ENCODE assay signal across 8 cellular contexts in the genomic region with DNA sequence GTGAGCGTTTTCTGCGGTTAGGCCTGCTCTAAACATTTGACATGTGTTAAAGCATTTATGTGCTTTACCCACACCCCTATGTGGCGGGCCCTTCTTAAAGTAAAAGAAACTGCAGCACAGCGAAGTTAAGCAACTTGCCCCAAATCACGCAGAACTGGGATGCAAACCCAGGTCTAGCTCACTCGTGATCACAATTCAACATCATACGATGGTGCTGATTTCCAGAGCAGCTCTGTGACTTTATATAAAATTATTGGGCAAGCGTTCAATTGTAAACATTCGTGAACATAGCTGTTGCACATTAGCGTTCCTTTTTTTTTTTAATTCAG. TPM values are rescaled to one million over a fixed set of nuclear protein-coding genes. Genes with fewer than 3 reads are reported as not detected.
DNase-seq lines count a peak whose midpoint lies in the region; ATAC-seq, FAIRE-seq and TF ChIP-seq lines count a peak whose summit lies in the region.

No MANE protein-coding gene starts in this region.

- H3K27ac ChIP-seq in A549 (peak overlapping the region; percentile 85 to 87), HUES64 (ENCODE audit: low read depth, low read length) (no peak overlapping the region), mesodermal cell (ENCODE audit: low read depth, low read length, severe bottlenecking) (peak overlapping the region; percentile 64)

- 9% methylated on average over 10 of the region's 10 CpGs for WGBS in A549 (ENCODE audit: missing lambda C conversion rate)
- WGBS in HUES64, result 77% methylated on average over 9 of the region's 10 CpGs
- 81 to 92% methylated on average over 7 of the region's 10 CpGs for WGBS in mesodermal cell (ENCODE audit: insufficient coverage in 2 of 2), 2 experiments

- ATAC-seq in A549 (peak; percentile 40 to 49; a peak in 5 of 6 replicates), HG02884 (IDR thresholded peaks at IDR 0.05; ENCODE audit: unreplicated experiment) (no peak), GM21423 (IDR thresholded peaks at IDR 0.05; ENCODE audit: unreplicated experiment) (no peak)
- ATAC-seq in central memory CD8-positive, alpha-beta T cell (replicated peaks; ENCODE audit: extremely low read depth, poor library complexity, severe bottlenecking), result no peak

- H3K4me3 Mint-ChIP-seq in central memory CD8-positive, alpha-beta T cell, result peak overlapping the region; percentile 80

- H3K27me3 Mint-ChIP-seq in central memory CD8-positive, alpha-beta T cell, result no peaks in the 10 kb centered on the region

- no peak for FAIRE-seq in A549 (lab: Jason Lieb, UNC)

- CTCF ChIA-PET in A549 (lab: Yijun Ruan, JAX), result interaction anchor here (0.6 to 7.7 kb wide), 12 partner anchors 12 to 206 kb away, joined by 3 to 104 read pairs (median 4); a partner anchor contains a TSS

- TF ChIP-seq EP300 in A549 (IDR thresholded peaks at IDR 0.05), result no peak

- POLR2A ChIA-PET in A549 (lab: Yijun Ruan, JAX), result interaction anchor here (1.2 to 2.1 kb wide), 10 partner anchors 16 to 187 kb away, joined by 4 to 32 read pairs (median 6); a partner anchor contains a TSS

- no peak for TF ChIP-seq RAD21 in A549 (conservative IDR thresholded peaks at IDR 0.05 in 1 of 2, IDR thresholded peaks at IDR 0.05 in 1 of 2)

- H3K36me3 ChIP-seq in HUES64 (ENCODE audit: insufficient read depth, low read length) (no peaks in the 10 kb centered on the region), mesodermal cell (ENCODE audit: control insufficient read depth, insufficient read depth, low read length) (no peaks in the 10 kb centered on the region)

- DNase-seq in A549 (ENCODE audit: low read depth in 1 of 2, low spot score in 1 of 2) (no peak), OCI-M1 (lab: John Stamatoyannopoulos, UW) (no peak), AG08396 (ENCODE audit: low spot score) (no peak)
- DNase-seq in central memory CD8-positive, alpha-beta T cell (ENCODE audit: low spot score in 2 of 2), result no peak

- H3K4me1 ChIP-seq in A549 (peaks cover 14% of the 10 kb centered on the region), HUES64 (ENCODE audit: insufficient read depth, low read length) (peaks cover 6% of the 10 kb centered on the region; the same call in 1 of the 2 replicates), mesodermal cell (ENCODE audit: control insufficient read depth, insufficient read depth, low read length, poor library complexity, severe bottlenecking) (peaks cover 8% of the 10 kb centered on the region)

- no peaks in the 10 kb centered on the region for H3K9me3 Mint-ChIP-seq in central memory CD8-positive, alpha-beta T cell

- H3K4me3 ChIP-seq in A549 (peak overlapping the region; percentile 47), HUES64 (ENCODE audit: low read length) (peak overlapping the region; percentile 65), mesodermal cell (ENCODE audit: extremely low read depth, insufficient read depth, low read length, poor library complexity, severe bottlenecking) (peak overlapping the region; percentile 19)

- peaks cover 4% of the 10 kb centered on the region for H3K36me3 Mint-ChIP-seq in central memory CD8-positive, alpha-beta T cell (ENCODE audit: insufficient read depth)

- H3K9me3 ChIP-seq in A549 (no peaks in the 10 kb centered on the region), HUES64 (ENCODE audit: insufficient read depth, low read depth, low read length) (no peaks in the 10 kb centered on the region), mesodermal cell (ENCODE audit: control insufficient read depth, low read length) (no peaks in the 10 kb centered on the region)

- H3K27me3 ChIP-seq in HUES64 (ENCODE audit: insufficient read depth, low read length), result no peaks in the 10 kb centered on the region

- H3K4me2 ChIP-seq in A549, result peak overlapping the region; percentile 89

- no peak for TF ChIP-seq POLR2A in A549 (IDR thresholded peaks at IDR 0.05; ENCODE audit: low read length)

- no peak for TF ChIP-seq CTCF in A549 (IDR thresholded peaks at IDR 0.05)

- H3K4me1 Mint-ChIP-seq in central memory CD8-positive, alpha-beta T cell, result peaks cover 7% of the 10 kb centered on the region

- H3K27ac Mint-ChIP-seq in central memory CD8-positive, alpha-beta T cell (ENCODE audit: low read depth), result peak overlapping the region; percentile 76

- peak overlapping the region; percentile 72 for H3K9ac ChIP-seq in HUES64 (ENCODE audit: low read depth, low read length)

TF ChIP-seq in A549, 52 proteins besides CTCF, POLR2A, EP300 and RAD21:
- TF ChIP-seq GATA3 (IDR thresholded peaks at IDR 0.05; ENCODE audit: borderline replicate concordance) (no peak), JUN (IDR thresholded peaks at IDR 0.05) (no peak), NFE2L2 (conservative IDR thresholded peaks at IDR 0.05; ENCODE audit: low read length) (no peak)
- TF ChIP-seq, protein P1, sequence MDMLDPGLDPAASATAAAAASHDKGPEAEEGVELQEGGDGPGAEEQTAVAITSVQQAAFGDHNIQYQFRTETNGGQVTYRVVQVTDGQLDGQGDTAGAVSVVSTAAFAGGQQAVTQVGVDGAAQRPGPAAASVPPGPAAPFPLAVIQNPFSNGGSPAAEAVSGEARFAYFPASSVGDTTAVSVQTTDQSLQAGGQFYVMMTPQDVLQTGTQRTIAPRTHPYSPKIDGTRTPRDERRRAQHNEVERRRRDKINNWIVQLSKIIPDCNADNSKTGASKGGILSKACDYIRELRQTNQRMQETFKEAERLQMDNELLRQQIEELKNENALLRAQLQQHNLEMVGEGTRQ (IDR thresholded peaks at IDR 0.05), result 0 out of 2 replicates have a peak, but pooled peaks have one; percentile 11

RNA-seq across cellular contexts. Expression of a gene that starts 0.7 kb away (rescaled TPM):
- polyA plus RNA-seq in A549 (2011; rRNA removed) (4.8 and 5.4 TPM in 2 replicates), A549 (2017; fragmentation: RNase III; extraction: RNeasy Plus Mini Kit Qiagen cat#74134 plus additional on column Dnase treatment) (1.6 to 2.1 TPM (median 2.0 TPM) in 3 replicates)
- 0.96 and 1.0 TPM in 2 replicates for polyA plus RNA-seq in A549 (2012; cell fraction: cytosol; rRNA removed)
- polyA plus RNA-seq in A549 (2012; cell fraction: nucleus; rRNA removed), result 0.34 and 0.35 TPM in 2 replicates
- polyA minus RNA-seq in A549 (2011; rRNA and poly(A)+ RNA removed), result 0.97 and 1.8 TPM in 2 replicates
- 1.3 TPM for polyA plus RNA-seq in HUES64 (2013, experiment 1 of 2)
- polyA plus RNA-seq in HUES64 (2013, experiment 2 of 2), result 5.6 TPM
- polyA plus RNA-seq in mesodermal cell (2013, experiment 1 of 2), result 0.66 TPM
- polyA plus RNA-seq in mesodermal cell (2013, experiment 2 of 2), result 1.4 TPM

RNA-seq across cellular contexts. Expression of a gene that starts 27.4 kb away (rescaled TPM):
- 0.13 and 0.15 TPM in 2 replicates for polyA plus RNA-seq in A549 (2011; rRNA removed)
- 0.12 and 0.14 TPM in 2 replicates for polyA plus RNA-seq in A549 (2012; cell fraction: cytosol; rRNA removed)
- polyA plus RNA-seq in A549 (2012; cell fraction: nucleus; rRNA removed), result 0.26 and 0.29 TPM in 2 replicates
- polyA plus RNA-seq in A549 (2017; fragmentation: RNase III; extraction: RNeasy Plus Mini Kit Qiagen cat#74134 plus additional on column Dnase treatment), result 0.05 to 0.13 TPM in 2 of 3 replicates, not detected in the other
- 0.08 TPM in 1 of 2 replicates, not detected in the other for polyA minus RNA-seq in A549 (2011; rRNA and poly(A)+ RNA removed)
- not detected for polyA plus RNA-seq in HUES64 (2013, experiment 1 of 2)
- polyA plus RNA-seq in HUES64 (2013, experiment 2 of 2), result not detected
- not detected for polyA plus RNA-seq in mesodermal cell (2013, experiment 1 of 2)
- polyA plus RNA-seq in mesodermal cell (2013, experiment 2 of 2), result not detected

RNA-seq across cellular contexts. Expression of a gene that starts 35.5 kb away (rescaled TPM):
- 0.15 and 0.16 TPM in 2 replicates for polyA plus RNA-seq in A549 (2011; rRNA removed)
- polyA plus RNA-seq in A549 (2012; cell fraction: cytosol; rRNA removed), result not detected in 2 replicates
- not detected in 2 replicates for polyA plus RNA-seq in A549 (2012; cell fraction: nucleus; rRNA removed)
- not detected in 3 replicates for polyA plus RNA-seq in A549 (2017; fragmentation: RNase III; extraction: RNeasy Plus Mini Kit Qiagen cat#74134 plus additional on column Dnase treatment)
- not detected in 2 replicates for polyA minus RNA-seq in A549 (2011; rRNA and poly(A)+ RNA removed)
- polyA plus RNA-seq in HUES64 (2013, experiment 1 of 2), result 0.30 TPM
- not detected for polyA plus RNA-seq in HUES64 (2013, experiment 2 of 2)
- polyA plus RNA-seq in mesodermal cell (2013, experiment 1 of 2), result 0.88 TPM
- 0.71 TPM for polyA plus RNA-seq in mesodermal cell (2013, experiment 2 of 2)

Comparison
In these comparisons a context has a peak if more than half of its experiments do, and no peak if none do; other contexts are left out.
1. ATAC-seq: peak in A549 (2 of 2); none in central memory CD8-positive, alpha-beta T cell (single experiment), HG02884 (single experiment) and GM21423 (single experiment).
2. Peak in every context shown above with its lines, with median percentiles within 50 percentile points of each other: H3K4me3 ChIP-seq.